In genomic region chr1:233256789-233257188, GRCh38 we compare ENCODE assay signal across 28 cellular contexts.
"Had no signal": no experiment of that assay in that cellular context is flagged by ENCODE, and none has a peak within 500 bp of the region (broad histone marks: within the 10 kb centered on the region; RNA-seq: fewer than 3 reads in every experiment).

No MANE protein-coding gene starts in this region.

- H3K36me3 ChIP-seq: transverse colon, uterus had no signal

- DNase-seq: stimulated activated CD4-positive, alpha-beta T cell treated with anti-CD3 and anti-CD28 coated beads, Interleukin-2, amount 100 ng/mL, for 48 hours; stimulated activated CD4-positive, alpha-beta T cell treated with anti-CD3 and anti-CD28 coated beads, Interleukin-4, amount 100 ng/mL, for 1 hour; stimulated activated CD4-positive, alpha-beta T cell treated with anti-CD3 and anti-CD28 coated beads, Interleukin-4, amount 100 ng/mL, for 24 hours; stimulated activated CD4-positive, alpha-beta T cell treated with anti-CD3 and anti-CD28 coated beads, Interleukin-4, amount 100 ng/mL, for 4 hours; stimulated activated CD8-positive, alpha-beta memory T cell treated with anti-CD3 and anti-CD28 coated beads, Interleukin-4, amount 100 ng/mL, for 48 hours; stimulated activated naive B cell treated with anti-CD40 and anti-IgM and Interleukin-4, amounts not matched to agents 10 μg/mL and 1 μg/mL and 100 μg/mL, for 72 hours; stimulated activated naive CD4-positive, alpha-beta T cell; stimulated activated naive CD4-positive, alpha-beta T cell treated with Interleukin-2 at 50 U/mL for 16 hours; stimulated activated naive CD8-positive, alpha-beta T cell treated with anti-CD3 and anti-CD28 coated beads, Interleukin-15, amount 100 ng/mL, for 72 hours; stimulated activated naive CD8-positive, alpha-beta T cell treated with anti-CD3 and anti-CD28 coated beads, Interleukin-15, Interleukin-2, amounts not matched to agents 100 U/mL and 50 U/mL, for 24 hours; stomach; substantia nigra; testis; thyroid gland; tibial artery; transverse colon; upper lobe of left lung; upper lobe of right lung; uterus had no signal

- H3K27ac ChIP-seq: stomach, suprapubic skin, testis, thoracic aorta, thyroid gland, tibial artery, tibial nerve, transverse colon, upper lobe of left lung, upper lobe of right lung, uterus, vagina had no signal

- H3K9me3 Mint-ChIP-seq: stimulated activated effector memory CD8-positive, alpha-beta T cell treated with anti-CD3 and anti-CD28 coated beads, Interleukin-12 subunit alpha, Interleukin-12 subunit beta, amount 100 ng/mL, for 72 hours; stimulated activated memory B cell treated with anti-CD40 and anti-IgM and Interleukin-4, amounts not matched to agents 10 μg/mL and 1 μg/mL and 100 μg/mL, for 72 hours; stimulated activated naive B cell treated with anti-CD40 and anti-IgM and Interleukin-4, amounts not matched to agents 10 μg/mL and 1 μg/mL and 100 μg/mL, for 72 hours; stimulated activated naive CD8-positive, alpha-beta T cell treated with anti-CD3 and anti-CD28 coated beads, Interleukin-15, amount 100 ng/mL, for 72 hours; stimulated activated naive CD8-positive, alpha-beta T cell treated with anti-CD3 and anti-CD28 coated beads, Interleukin-15, Interleukin-2, amounts not matched to agents 100 ng/mL and 50 ng/mL, for 24 hours; type B pancreatic cell had no signal

- H3K4me3 Mint-ChIP-seq: stimulated activated effector memory CD8-positive, alpha-beta T cell treated with anti-CD3 and anti-CD28 coated beads, Interleukin-12 subunit alpha, Interleukin-12 subunit beta, amount 100 ng/mL, for 72 hours; stimulated activated memory B cell treated with anti-CD40 and anti-IgM and Interleukin-4, amounts not matched to agents 10 μg/mL and 1 μg/mL and 100 μg/mL, for 72 hours; stimulated activated naive B cell treated with anti-CD40 and anti-IgM and Interleukin-4, amounts not matched to agents 10 μg/mL and 1 μg/mL and 100 μg/mL, for 72 hours; stimulated activated naive CD8-positive, alpha-beta T cell treated with anti-CD3 and anti-CD28 coated beads, Interleukin-15, amount 100 ng/mL, for 72 hours; stimulated activated naive CD8-positive, alpha-beta T cell treated with anti-CD3 and anti-CD28 coated beads, Interleukin-15, Interleukin-2, amounts not matched to agents 100 ng/mL and 50 ng/mL, for 24 hours; type B pancreatic cell had no signal

- H3K4me3 ChIP-seq: stomach, suprapubic skin, testis, thoracic aorta, thyroid gland, tibial artery, tibial nerve, transverse colon, upper lobe of left lung, upper lobe of right lung, uterus, vagina had no signal

- H3K27me3 ChIP-seq: stomach, suprapubic skin, testis, thyroid gland, tibial artery, tibial nerve, transverse colon, upper lobe of left lung, upper lobe of right lung, uterus, vagina had no signal

- H3K27me3 Mint-ChIP-seq: stimulated activated memory B cell treated with anti-CD40 and anti-IgM and Interleukin-4, amounts not matched to agents 10 μg/mL and 1 μg/mL and 100 μg/mL, for 72 hours; stimulated activated naive B cell treated with anti-CD40 and anti-IgM and Interleukin-4, amounts not matched to agents 10 μg/mL and 1 μg/mL and 100 μg/mL, for 72 hours; stimulated activated naive CD8-positive, alpha-beta T cell treated with anti-CD3 and anti-CD28 coated beads, Interleukin-15, amount 100 ng/mL, for 72 hours; stimulated activated naive CD8-positive, alpha-beta T cell treated with anti-CD3 and anti-CD28 coated beads, Interleukin-15, Interleukin-2, amounts not matched to agents 100 ng/mL and 50 ng/mL, for 24 hours; type B pancreatic cell had no signal

- H3K27ac Mint-ChIP-seq: stimulated activated effector memory CD8-positive, alpha-beta T cell treated with anti-CD3 and anti-CD28 coated beads, Interleukin-12 subunit alpha, Interleukin-12 subunit beta, amount 100 ng/mL, for 72 hours; stimulated activated memory B cell treated with anti-CD40 and anti-IgM and Interleukin-4, amounts not matched to agents 10 μg/mL and 1 μg/mL and 100 μg/mL, for 72 hours; stimulated activated naive B cell treated with anti-CD40 and anti-IgM and Interleukin-4, amounts not matched to agents 10 μg/mL and 1 μg/mL and 100 μg/mL, for 72 hours; stimulated activated naive CD8-positive, alpha-beta T cell treated with anti-CD3 and anti-CD28 coated beads, Interleukin-15, Interleukin-2, amounts not matched to agents 100 ng/mL and 50 ng/mL, for 24 hours; type B pancreatic cell had no signal

- H3K4me1 ChIP-seq: testis, thyroid gland, tibial artery, tibial nerve, upper lobe of left lung, upper lobe of right lung, uterus had no signal

- FAIRE-seq: urothelium cell line had no signal

- ATAC-seq: stimulated activated effector memory CD8-positive, alpha-beta T cell treated with anti-CD3 and anti-CD28 coated beads, Interleukin-12 subunit alpha, Interleukin-12 subunit beta, amount 100 ng/mL, for 72 hours; stimulated activated memory B cell treated with anti-CD40 and anti-IgM and Interleukin-4, amounts not matched to agents 10 μg/mL and 1 μg/mL and 100 μg/mL, for 72 hours; stimulated activated naive B cell treated with anti-CD40 and anti-IgM and Interleukin-4, amounts not matched to agents 10 μg/mL and 1 μg/mL and 100 μg/mL, for 72 hours; stimulated activated naive CD8-positive, alpha-beta T cell treated with anti-CD3 and anti-CD28 coated beads, Interleukin-15, amount 100 ng/mL, for 72 hours; stimulated activated naive CD8-positive, alpha-beta T cell treated with anti-CD3 and anti-CD28 coated beads, Interleukin-15, Interleukin-2, amounts not matched to agents 100 U/mL and 50 U/mL, for 24 hours; upper lobe of right lung had no signal

- H3K9me3 ChIP-seq: stomach, suprapubic skin, testis, thoracic aorta, thyroid gland, tibial artery, tibial nerve, transverse colon, upper lobe of left lung, upper lobe of right lung, uterus, vagina had no signal
